ENCODE assay signal across 19 cellular contexts in genomic region chr5:40171971-40172370, GRCh38.
DNase-seq lines count a peak whose midpoint lies in the region; TF ChIP-seq lines count a peak whose summit lies in the region.
"Had no signal": no experiment of that assay in that cellular context is flagged by ENCODE, and none has a peak within 500 bp of the region (broad histone marks: within the 10 kb centered on the region; RNA-seq: fewer than 3 reads in every experiment).

No MANE protein-coding gene starts in this region.

- no peak for TF ChIP-seq POLR2A in thyroid gland (IDR thresholded peaks at IDR 0.05)

- CTCF ChIA-PET in mammary epithelial cell (lab: Charles Lee; ENCODE audit: low non-redundant PET), result no interaction called here

- H3K9me3 ChIP-seq in mammary epithelial cell (replicated peaks; ENCODE audit: insufficient read depth, low read length) (peaks cover 6% of the 10 kb centered on the region), thyroid gland (no peaks in the 10 kb centered on the region)
- H3K9me3 ChIP-seq: ovary, SK-N-SH had no signal

- no peak overlapping the region for H3K9ac ChIP-seq in mammary epithelial cell (ENCODE audit: insufficient read depth, low read length)
- H3K9ac ChIP-seq: SK-N-SH had no signal

- TF ChIP-seq CTCF in mammary epithelial cell (conservative IDR thresholded peaks at IDR 0.05 in 1 of 2, IDR thresholded peaks at IDR 0.05 in 1 of 2; ENCODE audit: extremely low read depth in 1 of 2, insufficient read depth in 1 of 2, low read depth in 1 of 2, low read length in 2 of 2) (no peak), thyroid gland (IDR thresholded peaks at IDR 0.05) (no peak)

- no peak overlapping the region for H3K4me3 ChIP-seq in ACC112 (ENCODE audit: low read depth, low read length)
- no peak overlapping the region for H3K4me3 ChIP-seq in mammary epithelial cell (replicated peaks in 1 of 3; ENCODE audit: insufficient read depth in 1 of 3, low read depth in 2 of 3, low read length in 3 of 3)
- no peak overlapping the region for H3K4me3 ChIP-seq in thyroid gland (replicated peaks in 1 of 3)
- H3K4me3 ChIP-seq: hepatocyte, ovary, upper lobe of left lung had no signal

- H3K4me2 ChIP-seq in mammary epithelial cell (ENCODE audit: insufficient read depth, low read depth, low read length), result no peak overlapping the region
- H3K4me2 ChIP-seq: hepatocyte, SK-N-SH had no signal

- dilution Hi-C loops in mammary epithelial cell (cut with HindIII; ENCODE audit: low sequenced_read_pairs), result no loop called here

- H3K4me1 ChIP-seq in ACC112 (ENCODE audit: control insufficient read depth, insufficient read depth, low read length, unreplicated experiment), result peaks cover 12% of the 10 kb centered on the region
- peaks cover 3% of the 10 kb centered on the region for H3K4me1 ChIP-seq in mammary epithelial cell (ENCODE audit: insufficient read depth, low read length)
- H3K4me1 ChIP-seq in thyroid gland, result no peaks in the 10 kb centered on the region
- H3K4me1 ChIP-seq: upper lobe of left lung had no signal

- BruUV-seq in mammary epithelial cell (replicated peaks; lab: Mats Ljungman, UMichigan), result no TSS peak

- DNase-seq in HS-5 (ENCODE audit: low read depth), result peak; percentile 64
- peak; percentile 79 for DNase-seq in mammary epithelial cell
- DNase-seq in hepatic stellate cell (ENCODE audit: low spot score), result peak; percentile 22
- no peak for DNase-seq in NCI-H2196 (lab: John Stamatoyannopoulos, UW; ENCODE audit: unreplicated experiment)
- DNase-seq in NCI-H345 treated with DMSO at 0.1 percent for 48 hours (lab: John Stamatoyannopoulos, UW; ENCODE audit: unreplicated experiment), result no peak
- no peak for DNase-seq in thyroid gland
- DNase-seq in NCI-H2029 (lab: John Stamatoyannopoulos, UW), result no peak
- DNase-seq: activated CD4-positive, alpha-beta memory T cell treated with anti-CD3 and anti-CD28 coated beads for 36 hours; activated T-cell treated with anti-CD3 and anti-CD28 coated beads, Interleukin-2, amount 50 U/mL, for 72 hours; cerebellar nuclear complex; KG1; NCI-H1436; NCI-H446 treated with DMSO at 0.1 percent for 48 hours; ovary; SK-N-SH; small intestine; upper lobe of left lung had no signal

- H3K36me3 ChIP-seq in ACC112 (ENCODE audit: insufficient read depth, low read length), result no peaks in the 10 kb centered on the region
- no peaks in the 10 kb centered on the region for H3K36me3 ChIP-seq in mammary epithelial cell (ENCODE audit: insufficient read depth, low read length)
- H3K36me3 ChIP-seq in thyroid gland, result no peaks in the 10 kb centered on the region
- H3K36me3 ChIP-seq: ovary, upper lobe of left lung had no signal

- H3K79me2 ChIP-seq in ACC112 (ENCODE audit: control insufficient read depth, insufficient read depth, low read length, unreplicated experiment) (no peaks in the 10 kb centered on the region), mammary epithelial cell (ENCODE audit: insufficient read depth, low read length) (no peaks in the 10 kb centered on the region)
- H3K79me2 ChIP-seq: hepatocyte had no signal

- H4K20me1 ChIP-seq in mammary epithelial cell (ENCODE audit: insufficient read depth, low read length), result no peaks in the 10 kb centered on the region

- H3K27me3 ChIP-seq in ACC112 (ENCODE audit: insufficient read depth, low read length), result no peaks in the 10 kb centered on the region
- no peaks in the 10 kb centered on the region for H3K27me3 ChIP-seq in mammary epithelial cell (ENCODE audit: insufficient read depth, low read length)
- no peaks in the 10 kb centered on the region for H3K27me3 ChIP-seq in thyroid gland
- H3K27me3 ChIP-seq: hepatocyte, ovary, upper lobe of left lung had no signal

- in situ Hi-C loops in mammary epithelial cell (cut with MboI; ENCODE audit: low sequenced_read_pairs in 2 of 2), result loop anchor here in 1 of 2 donors (25.0 kb wide), 1 partner anchor 515 kb away; the partner anchor contains the start of gene PTGER4

- intact Hi-C loops in mammary epithelial cell (cut with micrococcal nuclease) (loop anchor here (10.0 kb wide), 2 partner anchors 227 to 313 kb away; no protein-coding TSS in a partner anchor), thyroid gland (cut with DNase I) (no loop called here)

- H2AFZ ChIP-seq in ACC112 (ENCODE audit: low read length, unreplicated experiment), result no peak overlapping the region
- H2AFZ ChIP-seq in mammary epithelial cell (ENCODE audit: low read depth, low read length), result no peak overlapping the region
- H2AFZ ChIP-seq: hepatocyte had no signal

- 8% methylated on average over 2 of the region's 2 CpGs for WGBS in mammary epithelial cell (ENCODE audit: low coverage, missing lambda C conversion rate)
- WGBS in thyroid gland, 2 donors, result 77 to 87% methylated on average over 2 of the region's 2 CpGs

- peak overlapping the region; percentile 25; the same call in 1 of the 2 replicates for H3K27ac ChIP-seq in ACC112 (ENCODE audit: low read depth, low read length)
- peak overlapping the region; percentile 16 for H3K27ac ChIP-seq in mammary epithelial cell (ENCODE audit: insufficient read depth, low read depth, low read length)
- no peak overlapping the region for H3K27ac ChIP-seq in thyroid gland
- H3K27ac ChIP-seq: hepatocyte, ovary, upper lobe of left lung had no signal

Comparison
In these comparisons a context has a peak if more than half of its experiments do, and no peak if none do; other contexts are left out.
1. H3K27ac ChIP-seq: peak in ACC112 (single experiment) and mammary epithelial cell (single experiment); none in thyroid gland (0 of 3).
2. DNase-seq: peak in HS-5 (single experiment), mammary epithelial cell (single experiment) and hepatic stellate cell (single experiment); none in NCI-H2196 (single experiment), NCI-H345 treated with DMSO at 0.1 percent for 48 hours (single experiment), thyroid gland (0 of 2) and NCI-H2029 (single experiment).